In the genomic region with DNA sequence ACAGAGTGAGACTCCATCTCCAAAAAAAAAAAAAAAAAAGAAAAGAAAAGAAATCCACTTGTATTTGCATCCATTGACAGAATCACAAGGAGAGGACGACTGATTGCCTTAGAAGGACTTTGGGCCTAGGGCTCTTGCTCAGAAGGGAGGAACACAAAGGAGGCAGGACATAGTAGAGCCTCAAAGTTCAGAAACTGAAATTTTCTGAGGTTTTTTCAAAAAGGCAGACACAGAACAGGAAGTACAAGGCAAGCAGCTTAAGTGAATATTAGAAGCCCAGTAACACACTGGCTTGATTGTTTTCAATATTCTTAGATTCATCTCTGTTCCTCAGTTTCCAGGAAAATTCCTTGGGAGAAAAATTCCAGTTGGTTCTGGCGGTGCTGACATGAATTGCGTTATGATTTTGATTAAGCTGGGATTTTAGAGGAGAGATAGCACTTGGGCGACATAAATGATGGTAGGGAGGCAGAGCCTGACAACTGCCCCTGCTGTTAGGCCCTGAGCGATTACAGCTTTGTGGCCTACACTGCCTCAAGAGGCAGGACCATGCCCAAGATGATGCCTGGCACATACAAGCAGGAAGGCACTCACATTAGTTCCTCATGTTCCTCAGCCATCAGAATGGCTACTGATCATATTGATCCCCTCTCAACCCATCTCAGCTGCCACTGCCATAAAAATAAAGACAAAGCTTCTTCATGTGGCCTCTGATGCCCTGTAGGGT, we compare ENCODE assay signal across 13 cellular contexts. TPM values are rescaled to one million over a fixed set of nuclear protein-coding genes. Genes with fewer than 3 reads are reported as not detected.
A peak's percentile ranks its signal among the peaks of the same experiment; 100 is the strongest.
DNase-seq lines count a peak whose midpoint lies in the region; ATAC-seq lines count a peak whose summit lies in the region.
"Had no signal": no experiment of that assay in that cellular context is flagged by ENCODE, and none has a peak within 500 bp of the region (broad histone marks: within the 10 kb centered on the region; RNA-seq: fewer than 3 reads in every experiment).

No MANE protein-coding gene starts in this region.

- H3K4me1 ChIP-seq in iPS-20b (ENCODE audit: insufficient read depth, low read length), result peaks cover 24% of the 10 kb centered on the region; the same call in 1 of the 2 replicates

- H3K9me3 ChIP-seq in iPS-20b (ENCODE audit: insufficient read depth, low read depth, low read length), result no peaks in the 10 kb centered on the region
- H3K9me3 ChIP-seq: neutrophil, tibial artery had no signal

- no peaks in the 10 kb centered on the region for H3K27me3 ChIP-seq in iPS-20b (ENCODE audit: insufficient read depth, low read length)
- H3K27me3 ChIP-seq: neutrophil, tibial artery had no signal

- H3K27ac ChIP-seq in iPS-20b (ENCODE audit: low read length), result peak overlapping the region; percentile 28
- H3K27ac ChIP-seq: neutrophil, tibial artery had no signal

- no peak overlapping the region for H3K9ac ChIP-seq in iPS-20b (ENCODE audit: low read depth, low read length)

- in situ Hi-C loops in SK-MEL-5 (cut with HindIII; ENCODE audit: low pct_unique_long_range_greater_than_20kb, low sequenced_read_pairs), result no loop called here

- DNase-seq in NCI-H1694 treated with DMSO at 0.1 percent for 48 hours (lab: John Stamatoyannopoulos, UW) (peak; percentile 78), NCI-H1694 (lab: John Stamatoyannopoulos, UW) (no peak), SK-MEL-5 (ENCODE audit: low read depth, low spot score) (peak; percentile 48), NCI-H1048 (lab: John Stamatoyannopoulos, UW) (no peak), hypothalamus (lab: John Stamatoyannopoulos, UW) (no peak), SHP77 (lab: John Stamatoyannopoulos, UW) (no peak)
- DNase-seq: activated CD4-positive, alpha-beta T cell treated with anti-CD3 and anti-CD28 coated beads for 1 hour; aorta; stimulated activated CD4-positive, alpha-beta T cell treated with anti-CD3 and anti-CD28 coated beads, Interleukin-2, amount 100 ng/mL, for 24 hours; tibial artery had no signal

- peak; percentile 79 for ATAC-seq in GM19395 (IDR thresholded peaks at IDR 0.05; ENCODE audit: unreplicated experiment)

- H3K4me3 ChIP-seq in iPS-20b (ENCODE audit: low read length), result no peak overlapping the region
- H3K4me3 ChIP-seq: tibial artery had no signal

- H3K36me3 ChIP-seq in iPS-20b (ENCODE audit: insufficient read depth, low read depth, low read length), result no peaks in the 10 kb centered on the region
- H3K36me3 ChIP-seq: neutrophil, tibial artery had no signal

RNA-seq across cellular contexts. Expression of gene CLPB, which starts 15.3 kb away (rescaled TPM):
- total RNA-seq in SK-MEL-5 (2014; rRNA removed; shearing (Covaris generic)), result 66.8 and 68.4 TPM in 2 replicates
- polyA plus RNA-seq in SK-MEL-5 (2015; cell fraction: cytosol; rRNA removed), result 37.3 and 40.8 TPM in 2 replicates
- polyA plus RNA-seq in SK-MEL-5 (2015; cell fraction: nucleus; rRNA removed), result 19.3 and 19.9 TPM in 2 replicates

Comparison
In these comparisons a context has a peak if more than half of its experiments do, and no peak if none do; other contexts are left out.
1. DNase-seq: peak in NCI-H1694 treated with DMSO at 0.1 percent for 48 hours (single experiment) and SK-MEL-5 (single experiment); none in NCI-H1694 (single experiment), NCI-H1048 (single experiment), hypothalamus (0 of 51) and SHP77 (0 of 2).